In genomic region chr6:158561247-158561884, GRCh38 we compare ENCODE assay signal across 8 cellular contexts. TPM values are rescaled to one million over a fixed set of nuclear protein-coding genes. Genes with fewer than 3 reads are reported as not detected.
DNase-seq lines count a peak whose midpoint lies in the region; ATAC-seq, FAIRE-seq and TF ChIP-seq lines count a peak whose summit lies in the region.

No MANE protein-coding gene starts in this region.

- H3K27ac Mint-ChIP-seq in IgD-negative memory B cell (peak overlapping the region; percentile 70 to 94 (median 88)), chondrocyte (ENCODE audit: unreplicated experiment) (peak overlapping the region; percentile 89), naive B cell (peak overlapping the region in 1 of 6 donors; percentile 91)

- H3K4me3 ChIP-seq in AG04449 (ENCODE audit: low read depth, low read length), result peak overlapping the region; percentile 79

- no peaks in the 10 kb centered on the region for H3K9me3 Mint-ChIP-seq in IgD-negative memory B cell
- H3K9me3 Mint-ChIP-seq in chondrocyte (ENCODE audit: low read depth), result no peaks in the 10 kb centered on the region
- H3K9me3 Mint-ChIP-seq in naive B cell, result no peaks in the 10 kb centered on the region

- FAIRE-seq in RCC 7860 (lab: Jason Lieb, UNC), result no peak

- no peak for DNase-seq in AG04449 (ENCODE audit: low read depth, low spot score)
- no peak for DNase-seq in chondrocyte (ENCODE audit: low spot score)
- DNase-seq in naive B cell, result no peak
- no peak for DNase-seq in activated gamma-delta T cell (lab: John Stamatoyannopoulos, UW)
- DNase-seq in RCC 7860 (ENCODE audit: low spot score), result no peak
- DNase-seq in HK-2 (ENCODE audit: unreplicated experiment), result no peak

- H3K27me3 Mint-ChIP-seq in IgD-negative memory B cell (no peaks in the 10 kb centered on the region), chondrocyte (ENCODE audit: low read depth) (no peaks in the 10 kb centered on the region), naive B cell (no peaks in the 10 kb centered on the region)

- peaks cover 4% of the 10 kb centered on the region for H3K36me3 Mint-ChIP-seq in IgD-negative memory B cell
- H3K36me3 Mint-ChIP-seq in chondrocyte (ENCODE audit: low read depth), result no peaks in the 10 kb centered on the region
- H3K36me3 Mint-ChIP-seq in naive B cell, result no peaks in the 10 kb centered on the region

- TF ChIP-seq CTCF in AG04449 (IDR thresholded peaks at IDR 0.05; ENCODE audit: insufficient read depth, low read length, missing control alignments) (no peak), chondrocyte (IDR thresholded peaks at IDR 0.05) (peak; percentile 26)

- peak overlapping the region; percentile 87 to 98 (median 96) for H3K4me3 Mint-ChIP-seq in IgD-negative memory B cell
- peak overlapping the region; percentile 98 for H3K4me3 Mint-ChIP-seq in chondrocyte (ENCODE audit: unreplicated experiment)
- H3K4me3 Mint-ChIP-seq in naive B cell, result peak overlapping the region; percentile 87 to 97 (median 92)

- H3K4me1 Mint-ChIP-seq in IgD-negative memory B cell, result peaks cover 18 to 32% (median 24%) of the 10 kb centered on the region in 3 donors
- H3K4me1 Mint-ChIP-seq in chondrocyte (ENCODE audit: low read depth), result peaks cover 32% of the 10 kb centered on the region
- H3K4me1 Mint-ChIP-seq in naive B cell, result peaks cover 37 to 45% (median 45%) of the 10 kb centered on the region in 3 donors

- POLR2A ChIA-PET in AG04449 (lab: Yijun Ruan, JAX), result no interaction called here

- CTCF ChIA-PET in AG04449 (lab: Yijun Ruan, JAX), result interaction anchor here (1.3 to 1.5 kb wide), 2 partner anchors 340 to 347 kb away, joined by 5 to 6 read pairs; no protein-coding TSS in a partner anchor

- no peak for ATAC-seq in naive B cell (ENCODE audit: low read depth in 2 of 2)
- no peak for ATAC-seq in HG02938 (IDR thresholded peaks at IDR 0.05; ENCODE audit: unreplicated experiment)

RNA-seq across cellular contexts. Expression of gene TMEM181, which starts 1.5 kb away (rescaled TPM):
- polyA plus RNA-seq in IgD-negative memory B cell, result 2.2 TPM
- 39.0 to 42.2 TPM (median 41.6 TPM) in 3 replicates for total RNA-seq in chondrocyte
- 1 to 10 TPM; 1.9 to 2.4 (median 2.3) TPM for polyA plus RNA-seq in naive B cell (ENCODE audit: low read depth in 6 of 6)
